In genomic region chrX:13690836-13691235, GRCh38 we compare ENCODE assay signal across 1 cellular context.
TF ChIP-seq lines count a peak whose summit lies in the region.

No MANE protein-coding gene starts in this region.

TF ChIP-seq in GM12878, 131 proteins besides CTCF, POLR2A, EP300 and RAD21:
- TF ChIP-seq RB1 (IDR thresholded peaks at IDR 0.05; ENCODE audit: borderline replicate concordance) (no peak), RBBP5 (conservative IDR thresholded peaks at IDR 0.05) (no peak), SMC3 (IDR thresholded peaks at IDR 0.05; ENCODE audit: borderline replicate concordance, low read length) (peak; percentile 20; the same call in 1 of the 2 replicates)
